ENCODE assay signal across 9 cellular contexts in genomic region chr21:44618909-44619308, GRCh38. TPM values are rescaled to one million over a fixed set of nuclear protein-coding genes. Genes with fewer than 3 reads are reported as not detected.
DNase-seq lines count a peak whose midpoint lies in the region; ATAC-seq and TF ChIP-seq lines count a peak whose summit lies in the region.
"Had no signal": no experiment of that assay in that cellular context is flagged by ENCODE, and none has a peak within 500 bp of the region (broad histone marks: within the 10 kb centered on the region; RNA-seq: fewer than 3 reads in every experiment).

No MANE protein-coding gene starts in this region.

- no peaks in the 10 kb centered on the region for H3K27me3 ChIP-seq in colonic mucosa

- H3K4me1 Mint-ChIP-seq in activated CD8-positive, alpha-beta T cell treated with anti-CD3 and anti-CD28 coated beads for 36 hours (ENCODE audit: low read depth) = peaks cover 41% of the 10 kb centered on the region

- CTCF ChIA-PET in activated CD8-positive, alpha-beta T cell treated with anti-CD3 and anti-CD28 coated beads for 36 hours (lab: Charles Lee) = interaction anchor here (0.7 to 2.0 kb wide), 7 partner anchors 26 to 123 kb away, joined by 3 to 8 read pairs (median 4); no protein-coding TSS in a partner anchor

- H3K36me3 Mint-ChIP-seq in activated CD8-positive, alpha-beta T cell treated with anti-CD3 and anti-CD28 coated beads for 36 hours (ENCODE audit: low read depth) = peaks cover 28% of the 10 kb centered on the region

- POLR2A ChIA-PET in activated CD8-positive, alpha-beta T cell treated with anti-CD3 and anti-CD28 coated beads for 36 hours (lab: Charles Lee) = interaction anchor here (0.6 to 1.1 kb wide), 3 partner anchors 12 to 462 kb away, joined by 3 to 4 read pairs (median 3); no protein-coding TSS in a partner anchor

- intact Hi-C loops in activated CD8-positive, alpha-beta T cell treated with anti-CD3 and anti-CD28 coated beads for 36 hours (cut with micrococcal nuclease) = no loop called here
- intact Hi-C loops in colonic mucosa (cut with DNase I) = no loop called here

- peak; percentile 97 for ATAC-seq in activated CD8-positive, alpha-beta T cell treated with anti-CD3 and anti-CD28 coated beads for 36 hours
- ATAC-seq in HG02588 (IDR thresholded peaks at IDR 0.05; ENCODE audit: unreplicated experiment) (no peak), GM19324 (IDR thresholded peaks at IDR 0.05; ENCODE audit: low FRiP score, unreplicated experiment) (no peak), GM21717 (IDR thresholded peaks at IDR 0.05; ENCODE audit: unreplicated experiment) (no peak)

- H3K9me3 ChIP-seq in KOPT-K1 (ENCODE audit: insufficient read depth, low read length, poor library complexity, severe bottlenecking) (peaks cover 24% of the 10 kb centered on the region), colonic mucosa (no peaks in the 10 kb centered on the region)

- H3K9me3 Mint-ChIP-seq in activated CD8-positive, alpha-beta T cell treated with anti-CD3 and anti-CD28 coated beads for 36 hours = peaks cover 45% of the 10 kb centered on the region

- H3K4me1 ChIP-seq in colonic mucosa = no peaks in the 10 kb centered on the region

- H3K9ac ChIP-seq in colonic mucosa (ENCODE audit: low read depth in 2 of 2, low read length in 2 of 2) = no peak overlapping the region

- DNase-seq in activated CD8-positive, alpha-beta T cell treated with anti-CD3 and anti-CD28 coated beads for 36 hours = peak; percentile 70
- DNase-seq in colonic mucosa (peak; percentile 35), NCI-H1930 (lab: John Stamatoyannopoulos, UW) (no peak)
- peak; percentile 67 for DNase-seq in stimulated activated CD4-positive, alpha-beta T cell treated with anti-CD3 and anti-CD28 coated beads, Interleukin-4, amount 100 ng/mL, for 24 hours

- peak overlapping the region; percentile 81 for H3K27ac Mint-ChIP-seq in activated CD8-positive, alpha-beta T cell treated with anti-CD3 and anti-CD28 coated beads for 36 hours

- H3K27ac ChIP-seq in KOPT-K1 (ENCODE audit: low read depth, low read length, poor library complexity, severe bottlenecking) = peak overlapping the region; percentile 38
- peak overlapping the region; percentile 3 for H3K27ac ChIP-seq in colonic mucosa

- no peak overlapping the region for H3K4me3 ChIP-seq in colonic mucosa

- H3K36me3 ChIP-seq in KOPT-K1 (ENCODE audit: insufficient read depth, low read length) = no peaks in the 10 kb centered on the region
- no peaks in the 10 kb centered on the region for H3K36me3 ChIP-seq in colonic mucosa

- no peak for TF ChIP-seq CTCF in activated CD8-positive, alpha-beta T cell treated with anti-CD3 and anti-CD28 coated beads for 36 hours (IDR thresholded peaks at IDR 0.05)
- no peak for TF ChIP-seq CTCF in colonic mucosa (IDR thresholded peaks at IDR 0.05)

- H3K27me3 Mint-ChIP-seq in activated CD8-positive, alpha-beta T cell treated with anti-CD3 and anti-CD28 coated beads for 36 hours = no peaks in the 10 kb centered on the region

- H3K4me3 Mint-ChIP-seq in activated CD8-positive, alpha-beta T cell treated with anti-CD3 and anti-CD28 coated beads for 36 hours = peak overlapping the region; percentile 13

RNA-seq across cellular contexts. Expression of gene KRTAP10-8, which starts 7.0 kb away (rescaled TPM):
- not detected for total RNA-seq in activated CD8-positive, alpha-beta T cell treated with anti-CD3 and anti-CD28 coated beads for 36 hours
- total RNA-seq in colonic mucosa = not detected
- total RNA-seq: lung microvascular endothelial cell had no signal

RNA-seq across cellular contexts. Expression of gene KRTAP10-9, which starts 8.0 kb away (rescaled TPM):
- not detected for total RNA-seq in activated CD8-positive, alpha-beta T cell treated with anti-CD3 and anti-CD28 coated beads for 36 hours
- not detected for total RNA-seq in colonic mucosa
- total RNA-seq: lung microvascular endothelial cell had no signal

RNA-seq across cellular contexts. Expression of gene KRTAP10-10, which starts 18.2 kb away (rescaled TPM):
- not detected for total RNA-seq in activated CD8-positive, alpha-beta T cell treated with anti-CD3 and anti-CD28 coated beads for 36 hours
- total RNA-seq in colonic mucosa = not detected
- total RNA-seq: lung microvascular endothelial cell had no signal

RNA-seq across cellular contexts. Expression of gene KRTAP10-7, which starts 18.5 kb away (rescaled TPM):
- not detected for total RNA-seq in activated CD8-positive, alpha-beta T cell treated with anti-CD3 and anti-CD28 coated beads for 36 hours
- not detected for total RNA-seq in colonic mucosa
- total RNA-seq: lung microvascular endothelial cell had no signal

RNA-seq across cellular contexts. Expression of gene KRTAP10-6, which starts 26.6 kb away (rescaled TPM):
- not detected for total RNA-seq in activated CD8-positive, alpha-beta T cell treated with anti-CD3 and anti-CD28 coated beads for 36 hours
- not detected for total RNA-seq in colonic mucosa
- total RNA-seq: lung microvascular endothelial cell had no signal

Comparison
In these comparisons a context has a peak if more than half of its experiments do, and no peak if none do; other contexts are left out.
1. DNase-seq: peak in activated CD8-positive, alpha-beta T cell treated with anti-CD3 and anti-CD28 coated beads for 36 hours (single experiment), colonic mucosa (single experiment) and stimulated activated CD4-positive, alpha-beta T cell treated with anti-CD3 and anti-CD28 coated beads, Interleukin-4, amount 100 ng/mL, for 24 hours (single experiment); none in NCI-H1930 (0 of 2).